21 cellular contexts compared by ENCODE assay signal in genomic region chr2:219458996-219459395, GRCh38. TPM values are rescaled to one million over a fixed set of nuclear protein-coding genes. Genes with fewer than 3 reads are reported as not detected.
A peak's percentile ranks its signal among the peaks of the same experiment; 100 is the strongest.
DNase-seq lines count a peak whose midpoint lies in the region; ATAC-seq and TF ChIP-seq lines count a peak whose summit lies in the region.
"Had no signal": no experiment of that assay in that cellular context is flagged by ENCODE, and none has a peak within 500 bp of the region (broad histone marks: within the 10 kb centered on the region; RNA-seq: fewer than 3 reads in every experiment).

No MANE protein-coding gene starts in this region.

- TF ChIP-seq POLR2A in esophagus squamous epithelium (IDR thresholded peaks at IDR 0.05): no peak
- no peak for TF ChIP-seq POLR2A in transverse colon (IDR thresholded peaks at IDR 0.05)
- TF ChIP-seq POLR2A in body of pancreas (IDR thresholded peaks at IDR 0.05): no peak

- TF ChIP-seq CTCF in ascending aorta (IDR thresholded peaks at IDR 0.05) (no peak), esophagus squamous epithelium (IDR thresholded peaks at IDR 0.05) (no peak), osteocyte (IDR thresholded peaks at IDR 0.05) (no peak), transverse colon (IDR thresholded peaks at IDR 0.05) (no peak), nephron progenitor cell (IDR thresholded peaks at IDR 0.05) (no peak), body of pancreas (IDR thresholded peaks at IDR 0.05) (no peak)

- no peak for TF ChIP-seq EP300 in transverse colon (IDR thresholded peaks at IDR 0.05; ENCODE audit: low read depth)

- H3K36me3 Mint-ChIP-seq in osteocyte (ENCODE audit: unreplicated experiment): no peaks in the 10 kb centered on the region
- H3K36me3 Mint-ChIP-seq in nephron progenitor cell (ENCODE audit: low read depth): peaks cover 6% of the 10 kb centered on the region
- H3K36me3 Mint-ChIP-seq: activated CD4-positive, alpha-beta memory T cell treated with anti-CD3 and anti-CD28 coated beads for 36 hours; CD14-positive monocyte; T-cell had no signal

- no peak overlapping the region for H3K4me3 ChIP-seq in ascending aorta
- H3K4me3 ChIP-seq in esophagus squamous epithelium: no peak overlapping the region
- H3K4me3 ChIP-seq in transverse colon: no peak overlapping the region
- H3K4me3 ChIP-seq in body of pancreas: no peak overlapping the region
- H3K4me3 ChIP-seq: dorsolateral prefrontal cortex, upper lobe of right lung had no signal

- H3K27ac ChIP-seq in ascending aorta (peak overlapping the region; percentile 91 to 94), esophagus squamous epithelium (peak overlapping the region in 3 of 4 donors; percentile 74 to 88 (median 87)), transverse colon (peak overlapping the region; percentile 69 to 96 (median 85)), body of pancreas (no peak overlapping the region)

- H3K36me3 ChIP-seq in ascending aorta (peaks cover 44 to 51% of the 10 kb centered on the region in 2 donors), esophagus squamous epithelium (no peaks in the 10 kb centered on the region), transverse colon (no peaks in the 10 kb centered on the region), body of pancreas (replicated peaks in 1 of 2; ENCODE audit: insufficient read depth in 1 of 2, low read depth in 2 of 2) (no peaks in the 10 kb centered on the region)
- H3K36me3 ChIP-seq: upper lobe of right lung had no signal

- whole genome bisulfite sequencing in esophagus squamous epithelium, 2 donors: 66 to 72% methylated on average over 6 to 8 of the region's 8 CpGs
- WGBS in transverse colon (ENCODE audit: low coverage in 1 of 2), 2 donors: 84% methylated on average over 8 of the region's 8 CpGs; no CpG with 5 or more reads in 1 of the 2 donors
- 74 to 79% methylated on average over 7 to 8 of the region's 8 CpGs for WGBS in body of pancreas, 2 donors

- intact Hi-C loops in ascending aorta (cut with DNase I): loop anchor here (1.0 kb wide), 1 partner anchor 39 kb away; the partner anchor contains the start of gene GMPPA
- intact Hi-C loops in esophagus squamous epithelium (cut with DNase I): no loop called here
- intact Hi-C loops in transverse colon (cut with DNase I; ENCODE audit: low total_unique reads): no loop called here
- intact Hi-C loops in body of pancreas (cut with DNase I): no loop called here

- H3K9me3 Mint-ChIP-seq in osteocyte (ENCODE audit: unreplicated experiment): no peaks in the 10 kb centered on the region
- no peaks in the 10 kb centered on the region for H3K9me3 Mint-ChIP-seq in nephron progenitor cell
- H3K9me3 Mint-ChIP-seq: activated CD4-positive, alpha-beta memory T cell treated with anti-CD3 and anti-CD28 coated beads for 36 hours; activated T-helper 1 cell treated with anti-CD3 and anti-CD28 coated beads, Interleukin-12 subunit alpha, Interleukin-12 subunit beta, Interleukin-2, Interleukin-4 antibody, amounts not matched to agents 30 ng/mL and 10 ng/mL and 1 ng/mL, durations not matched to agents 14 hours and 24 hours and 36 hours; CD14-positive monocyte; stimulated activated naive CD8-positive, alpha-beta T cell treated with anti-CD3 and anti-CD28 coated beads, Interleukin-15, Interleukin-2, amounts not matched to agents 100 ng/mL and 50 ng/mL, for 24 hours; T-cell had no signal

- H3K27me3 ChIP-seq in ascending aorta (no peaks in the 10 kb centered on the region), esophagus squamous epithelium (peaks cover 0 to 9% (median 0%) of the 10 kb centered on the region in 4 donors), transverse colon (no peaks in the 10 kb centered on the region), body of pancreas (no peaks in the 10 kb centered on the region)
- H3K27me3 ChIP-seq: upper lobe of right lung had no signal

- ATAC-seq in body of pancreas: no peak

- in situ Hi-C loops in transverse colon (cut with MboI; ENCODE audit: low pct_ligation_motif_present in 1 of 4, low pct_unique_long_range_greater_than_20kb in 1 of 4, low sequenced_read_pairs in 3 of 4): no loop called here

- H3K4me1 ChIP-seq in ascending aorta (peaks cover 41 to 66% of the 10 kb centered on the region in 2 donors), esophagus squamous epithelium (peaks cover 0 to 43% (median 7%) of the 10 kb centered on the region in 3 donors), transverse colon (peaks cover 6 to 13% (median 7%) of the 10 kb centered on the region in 4 donors), body of pancreas (no peaks in the 10 kb centered on the region)
- H3K4me1 ChIP-seq: upper lobe of right lung had no signal

- H3K4me1 Mint-ChIP-seq in osteocyte (ENCODE audit: unreplicated experiment) (peaks cover 31% of the 10 kb centered on the region), nephron progenitor cell (peaks cover 42% of the 10 kb centered on the region)

- H3K27ac Mint-ChIP-seq in osteocyte (ENCODE audit: unreplicated experiment): peak overlapping the region; percentile 78
- H3K27ac Mint-ChIP-seq in nephron progenitor cell: no peak overlapping the region
- H3K27ac Mint-ChIP-seq: activated CD4-positive, alpha-beta memory T cell treated with anti-CD3 and anti-CD28 coated beads for 36 hours; activated T-helper 1 cell treated with anti-CD3 and anti-CD28 coated beads, Interleukin-12 subunit alpha, Interleukin-12 subunit beta, Interleukin-2, Interleukin-4 antibody, amounts not matched to agents 30 ng/mL and 10 ng/mL and 1 ng/mL, durations not matched to agents 14 hours and 24 hours and 36 hours; CD14-positive monocyte; stimulated activated naive CD8-positive, alpha-beta T cell treated with anti-CD3 and anti-CD28 coated beads, Interleukin-15, Interleukin-2, amounts not matched to agents 100 ng/mL and 50 ng/mL, for 24 hours; T-cell had no signal

- DNase-seq in ascending aorta (ENCODE audit: low spot score in 2 of 2) (no peak), esophagus squamous epithelium (lab: John Stamatoyannopoulos, UW) (no peak), osteocyte (ENCODE audit: extremely low spot score, unreplicated experiment) (no peak), transverse colon (no peak), nephron progenitor cell (no peak), NK-92 (lab: John Stamatoyannopoulos, UW; ENCODE audit: unreplicated experiment) (no peak), body of pancreas (no peak)
- DNase-seq: Kasumi-1, NCI-H2107, upper lobe of right lung had no signal

- H3K27me3 Mint-ChIP-seq in osteocyte (ENCODE audit: unreplicated experiment): no peaks in the 10 kb centered on the region
- H3K27me3 Mint-ChIP-seq in nephron progenitor cell (ENCODE audit: low read depth, poor library complexity): peaks cover 3% of the 10 kb centered on the region
- H3K27me3 Mint-ChIP-seq: activated CD4-positive, alpha-beta memory T cell treated with anti-CD3 and anti-CD28 coated beads for 36 hours; stimulated activated naive CD8-positive, alpha-beta T cell treated with anti-CD3 and anti-CD28 coated beads, Interleukin-15, Interleukin-2, amounts not matched to agents 100 ng/mL and 50 ng/mL, for 24 hours had no signal

- no peak overlapping the region for H3K4me3 Mint-ChIP-seq in osteocyte (ENCODE audit: unreplicated experiment)
- H3K4me3 Mint-ChIP-seq in nephron progenitor cell: no peak overlapping the region
- H3K4me3 Mint-ChIP-seq: activated CD4-positive, alpha-beta memory T cell treated with anti-CD3 and anti-CD28 coated beads for 36 hours; activated T-helper 1 cell treated with anti-CD3 and anti-CD28 coated beads, Interleukin-12 subunit alpha, Interleukin-12 subunit beta, Interleukin-2, Interleukin-4 antibody, amounts not matched to agents 30 ng/mL and 10 ng/mL and 1 ng/mL, durations not matched to agents 14 hours and 24 hours and 36 hours; CD14-positive monocyte; stimulated activated naive CD8-positive, alpha-beta T cell treated with anti-CD3 and anti-CD28 coated beads, Interleukin-15, Interleukin-2, amounts not matched to agents 100 ng/mL and 50 ng/mL, for 24 hours; T-cell had no signal

- H3K9me3 ChIP-seq in ascending aorta (no peaks in the 10 kb centered on the region), esophagus squamous epithelium (no peaks in the 10 kb centered on the region), transverse colon (no peaks in the 10 kb centered on the region), body of pancreas (no peaks in the 10 kb centered on the region)
- H3K9me3 ChIP-seq: upper lobe of right lung had no signal

RNA-seq across cellular contexts. Expression of gene SPEG, which starts 24.4 kb away (rescaled TPM):
- total RNA-seq in ascending aorta: 390 TPM
- 10 to 100 TPM in 1 of 4 donors, 1 to 10 TPM in 3; 3.8 to 29.0 (median 5.0) TPM for total RNA-seq in esophagus squamous epithelium
- 27.0 and 30.3 TPM in 2 replicates for total RNA-seq in osteocyte
- 10 to 100 TPM; 26.5 to 95.8 (median 48.5) TPM for total RNA-seq in transverse colon
- total RNA-seq in body of pancreas: 1 to 10 TPM; 2.9 to 3.6 TPM

RNA-seq across cellular contexts. Expression of gene GMPPA, which starts 39.7 kb away (rescaled TPM):
- total RNA-seq in ascending aorta: 11.4 TPM
- total RNA-seq in esophagus squamous epithelium: 10 to 100 TPM; 18.1 to 31.1 (median 26.4) TPM
- total RNA-seq in osteocyte: 41.4 and 42.5 TPM in 2 replicates
- total RNA-seq in transverse colon: 10 to 100 TPM; 25.1 to 41.1 (median 36.4) TPM
- 10 to 100 TPM; 40.5 to 57.4 TPM for total RNA-seq in body of pancreas

RNA-seq across cellular contexts. Expression of gene DES, which starts 40.8 kb away (rescaled TPM):
- total RNA-seq in ascending aorta (182 TPM), esophagus squamous epithelium (1,000 to 10,000 TPM in 1 of 4 donors, 100 to 1,000 TPM in 3; 120 to 2,698 (median 303) TPM), osteocyte (not detected in 2 replicates), transverse colon (over 10,000 TPM in 1 of 4 donors, 1,000 to 10,000 TPM in 2, 100 to 1,000 TPM in 1; 1,000 to 12,373 (median 1,519) TPM), body of pancreas (10 to 100 TPM; 12.7 to 23.1 TPM)
- total RNA-seq: activated CD4-positive, alpha-beta memory T cell treated with anti-CD3 and anti-CD28 coated beads for 36 hours; activated T-helper 1 cell treated with anti-CD3 and anti-CD28 coated beads, Interleukin-12 subunit alpha, Interleukin-12 subunit beta, Interleukin-2, Interleukin-4 antibody, amounts not matched to agents 30 ng/mL and 10 ng/mL and 1 ng/mL, durations not matched to agents 14 hours and 24 hours and 36 hours; Calu3; endothelial cell of umbilical vein; HepG2; SK-MEL-5 had no signal

RNA-seq across cellular contexts. Expression of gene ASIC4, which starts 55.3 kb away (rescaled TPM):
- total RNA-seq in ascending aorta (not detected), esophagus squamous epithelium (not detected), osteocyte (0.11 and 0.13 TPM in 2 replicates), transverse colon (not detected), body of pancreas (not detected)
- total RNA-seq: endothelial cell of umbilical vein, HepG2, RPMI7951, SK-MEL-5 had no signal

Comparison
In these comparisons a context has a peak if more than half of its experiments do, and no peak if none do; other contexts are left out.
1. H3K27ac ChIP-seq: peak in ascending aorta (2 of 2), esophagus squamous epithelium (3 of 4) and transverse colon (4 of 4); none in body of pancreas (0 of 4).
2. RNA of gene DES, which starts 40.8 kb away (total RNA-seq): 1,000 to 12,373 TPM in transverse colon, 120 to 2,698 TPM in esophagus squamous epithelium, 182 TPM in ascending aorta (single experiment) and 12.7 to 23.1 TPM in body of pancreas; not detected in osteocyte; every median in the first group is over 10 times any median in the second.